In genomic region chr1:116556289-116557006, GRCh38 we compare ENCODE assay signal across 8 cellular contexts. TPM values are rescaled to one million over a fixed set of nuclear protein-coding genes. Genes with fewer than 3 reads are reported as not detected.
A peak's percentile ranks its signal among the peaks of the same experiment; 100 is the strongest.
DNase-seq lines count a peak whose midpoint lies in the region; ATAC-seq, FAIRE-seq and TF ChIP-seq lines count a peak whose summit lies in the region.

No MANE protein-coding gene starts in this region.

- no peaks in the 10 kb centered on the region for H3K9me1 ChIP-seq in K562 (ENCODE audit: control insufficient read depth, insufficient read depth, low read length)

- H3K4me3 ChIP-seq in K562 (no peak overlapping the region; the same call in 1 of the 2 replicates), vagina (no peak overlapping the region)

- FAIRE-seq in K562 (lab: Jason Lieb, UNC): peak; percentile 83
- no peak for FAIRE-seq in D721Med (lab: Jason Lieb, UNC)

- ATAC-seq in GM18907 (IDR thresholded peaks at IDR 0.05; ENCODE audit: unreplicated experiment) (peak; percentile 63), HG03060 (IDR thresholded peaks at IDR 0.05; ENCODE audit: low read depth, unreplicated experiment) (peak; percentile 52), K562 (peak; percentile 86), natural killer cell (peak; percentile 93 to 94 (median 94))

- TF ChIP-seq EP300 in K562 (IDR thresholded peaks at IDR 0.05; ENCODE audit: low read length): no peak

- H3K27me3 ChIP-seq in K562 (ENCODE audit: control insufficient read depth in 2 of 2, insufficient read depth in 2 of 2, low read length in 2 of 2) (no peaks in the 10 kb centered on the region), vagina (no peaks in the 10 kb centered on the region)

- H2AFZ ChIP-seq in K562 (ENCODE audit: low read depth, low read length): peak overlapping the region; percentile 3; the same call in 1 of the 2 replicates

- H3K4me1 Mint-ChIP-seq in natural killer cell: peaks cover 82 to 83% of the 10 kb centered on the region in 2 donors

- H3K27ac ChIP-seq in K562 (ENCODE audit: extremely low read depth, low read depth, low read length): peak overlapping the region; percentile 72; the same call in 2 of the 3 replicates
- no peak overlapping the region for H3K27ac ChIP-seq in vagina

- H3K4me3 Mint-ChIP-seq in natural killer cell: peak overlapping the region; percentile 42

- WGBS in K562 (ENCODE audit: insufficient coverage, low coverage, missing lambda C conversion rate): 13% methylated on average over 6 of the region's 6 CpGs

- peaks cover 89% of the 10 kb centered on the region for H3K79me2 ChIP-seq in K562 (ENCODE audit: control insufficient read depth, insufficient read depth, low read length)

- in situ Hi-C loops in K562 (cut with MboI): no loop called here

- H3K36me3 Mint-ChIP-seq in natural killer cell: no peaks in the 10 kb centered on the region

- TF ChIP-seq POLR2A in K562 (conservative IDR thresholded peaks at IDR 0.05) (no peak), vagina (IDR thresholded peaks at IDR 0.05) (no peak)

- no TSS peak for BruUV-seq in K562 (replicated peaks; lab: Mats Ljungman, UMichigan)

- intact Hi-C loops in K562 (cut with micrococcal nuclease) (no loop called here), natural killer cell (cut with micrococcal nuclease) (loop anchor here (1.0 kb wide), 2 partner anchors 41 to 52 kb away; no protein-coding TSS in a partner anchor), vagina (cut with DNase I) (loop anchor here (5.0 kb wide), 1 partner anchor 1134 kb away; no protein-coding TSS in a partner anchor)

- no peaks in the 10 kb centered on the region for H3K9me3 ChIP-seq in K562 (replicated peaks; ENCODE audit: control insufficient read depth, insufficient read depth, low read depth, low read length)
- no peaks in the 10 kb centered on the region for H3K9me3 ChIP-seq in vagina

- CTCF ChIA-PET in K562 (lab: Yijun Ruan, JAX; ENCODE audit: low intra/inter-chr PET ratio): no interaction called here

- no peak for TF ChIP-seq CTCF in K562 (IDR thresholded peaks at IDR 0.05 in 2 of 3, conservative IDR thresholded peaks at IDR 0.05 in 1 of 3; ENCODE audit: insufficient read depth in 2 of 3, low read depth in 1 of 3, low read length in 3 of 3)
- no peak for TF ChIP-seq CTCF in natural killer cell (IDR thresholded peaks at IDR 0.05)
- no peak for TF ChIP-seq CTCF in vagina (IDR thresholded peaks at IDR 0.05)
- TF ChIP-seq CTCF in D721Med (IDR thresholded peaks at IDR 0.05; ENCODE audit: insufficient read depth, missing control alignments): no peak

- no peaks in the 10 kb centered on the region; the same call in 2 of the 3 replicates for H3K36me3 ChIP-seq in K562 (ENCODE audit: control insufficient read depth, insufficient read depth, low read length)
- no peaks in the 10 kb centered on the region for H3K36me3 ChIP-seq in vagina

- DNase-seq in T follicular helper cell (ENCODE audit: low read depth) (peak; percentile 45), K562 (ENCODE audit: extremely low read depth in 1 of 4, low spot score in 3 of 4) (peak; percentile 57 to 86 (median 66)), natural killer cell (peak; percentile 57), vagina (ENCODE audit: extremely low spot score in 2 of 2) (no peak), D721Med (ENCODE audit: insufficient read length, low spot score) (no peak), putamen (ENCODE audit: low spot score) (no peak)

- no peak for TF ChIP-seq RAD21 in K562 (CRISPR knock-in tag; conservative IDR thresholded peaks at IDR 0.05 in 1 of 2, IDR thresholded peaks at IDR 0.05 in 1 of 2)

- H3K4me2 ChIP-seq in K562 (ENCODE audit: insufficient read depth, low read length): peak overlapping the region; percentile 61

- peaks cover 16% of the 10 kb centered on the region for H4K20me1 ChIP-seq in K562 (replicated peaks; ENCODE audit: control insufficient read depth, insufficient read depth, low read length)

- peak overlapping the region; percentile 5 to 32; a peak in 2 of 4 replicates for H3K9ac ChIP-seq in K562 (ENCODE audit: insufficient read depth in 1 of 2, low read depth in 2 of 2, low read length in 2 of 2)

- H3K27me3 Mint-ChIP-seq in natural killer cell (ENCODE audit: low read depth in 2 of 2): no peaks in the 10 kb centered on the region

- peak overlapping the region; percentile 59 to 85 for H3K27ac Mint-ChIP-seq in natural killer cell

- no peaks in the 10 kb centered on the region for H3K9me3 Mint-ChIP-seq in natural killer cell

- POLR2A ChIA-PET in K562 (lab: Yijun Ruan, JAX): interaction anchor here (0.8 to 1.7 kb wide), 4 partner anchors 12 to 52 kb away, joined by 3 to 7 read pairs (median 4); no protein-coding TSS in a partner anchor

- H3K4me1 ChIP-seq in K562 (replicated peaks in 1 of 2; ENCODE audit: control insufficient read depth in 2 of 2, insufficient read depth in 2 of 2, low read length in 2 of 2) (peaks cover 16 to 24% of the 10 kb centered on the region in 2 experiments; a peak in 4 of 5 replicates), vagina (peaks cover 17% of the 10 kb centered on the region)

TF ChIP-seq in K562, 482 proteins besides CTCF, POLR2A, EP300 and RAD21 (continues in another document):
- TF ChIP-seq CEBPB (tag; IDR thresholded peaks at IDR 0.05) (no peak), ZNF766 (CRISPR knock-in tag; conservative IDR thresholded peaks at IDR 0.05) (no peak), MNT (conservative IDR thresholded peaks at IDR 0.05) (peak; percentile 39 to 69; a peak in 2 of 4 replicates), FOSL1 (tag; conservative IDR thresholded peaks at IDR 0.05) (peak; percentile 91), CBX3 (IDR thresholded peaks at IDR 0.05; ENCODE audit: borderline replicate concordance in 1 of 2, low read length in 2 of 2) (peak in 1 of 2 experiments; percentile 61; a peak in 1 of 3 replicates), L3MBTL2 (IDR thresholded peaks at IDR 0.05) (peak; percentile 70; the same call in 1 of the 2 replicates), ZNF780A (CRISPR knock-in tag; IDR thresholded peaks at IDR 0.05) (no peak), SRSF9 (IDR thresholded peaks at IDR 0.05; ENCODE audit: borderline replicate concordance, low read depth, low read length) (no peak)
- TF ChIP-seq, protein P1, sequence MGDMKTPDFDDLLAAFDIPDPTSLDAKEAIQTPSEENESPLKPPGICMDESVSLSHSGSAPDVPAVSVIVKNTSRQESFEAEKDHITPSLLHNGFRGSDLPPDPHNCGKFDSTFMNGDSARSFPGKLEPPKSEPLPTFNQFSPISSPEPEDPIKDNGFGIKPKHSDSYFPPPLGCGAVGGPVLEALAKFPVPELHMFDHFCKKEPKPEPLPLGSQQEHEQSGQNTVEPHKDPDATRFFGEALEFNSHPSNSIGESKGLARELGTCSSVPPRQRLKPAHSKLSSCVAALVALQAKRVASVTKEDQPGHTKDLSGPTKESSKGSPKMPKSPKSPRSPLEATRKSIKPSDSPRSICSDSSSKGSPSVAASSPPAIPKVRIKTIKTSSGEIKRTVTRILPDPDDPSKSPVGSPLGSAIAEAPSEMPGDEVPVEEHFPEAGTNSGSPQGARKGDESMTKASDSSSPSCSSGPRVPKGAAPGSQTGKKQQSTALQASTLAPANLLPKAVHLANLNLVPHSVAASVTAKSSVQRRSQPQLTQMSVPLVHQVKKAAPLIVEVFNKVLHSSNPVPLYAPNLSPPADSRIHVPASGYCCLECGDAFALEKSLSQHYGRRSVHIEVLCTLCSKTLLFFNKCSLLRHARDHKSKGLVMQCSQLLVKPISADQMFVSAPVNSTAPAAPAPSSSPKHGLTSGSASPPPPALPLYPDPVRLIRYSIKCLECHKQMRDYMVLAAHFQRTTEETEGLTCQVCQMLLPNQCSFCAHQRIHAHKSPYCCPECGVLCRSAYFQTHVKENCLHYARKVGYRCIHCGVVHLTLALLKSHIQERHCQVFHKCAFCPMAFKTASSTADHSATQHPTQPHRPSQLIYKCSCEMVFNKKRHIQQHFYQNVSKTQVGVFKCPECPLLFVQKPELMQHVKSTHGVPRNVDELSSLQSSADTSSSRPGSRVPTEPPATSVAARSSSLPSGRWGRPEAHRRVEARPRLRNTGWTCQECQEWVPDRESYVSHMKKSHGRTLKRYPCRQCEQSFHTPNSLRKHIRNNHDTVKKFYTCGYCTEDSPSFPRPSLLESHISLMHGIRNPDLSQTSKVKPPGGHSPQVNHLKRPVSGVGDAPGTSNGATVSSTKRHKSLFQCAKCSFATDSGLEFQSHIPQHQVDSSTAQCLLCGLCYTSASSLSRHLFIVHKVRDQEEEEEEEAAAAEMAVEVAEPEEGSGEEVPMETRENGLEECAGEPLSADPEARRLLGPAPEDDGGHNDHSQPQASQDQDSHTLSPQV (IDR thresholded peaks at IDR 0.05): peak; percentile 88

RNA-seq across cellular contexts. Expression of gene CD58, which starts 14.4 kb away (rescaled TPM):
- total RNA-seq in K562 (2011; cell fraction: chromatin; rRNA removed; ENCODE audit: low replicate concordance): 43.8 and 80.5 TPM in 2 replicates
- 32.9 and 38.5 TPM in 2 replicates for total RNA-seq in K562 (2011; cell fraction: nucleolus; rRNA removed)
- 55.1 and 71.8 TPM in 2 replicates for total RNA-seq in K562 (2011; cell fraction: nucleoplasm; rRNA removed)
- total RNA-seq in K562 (2014; rRNA removed) (18.1 and 20.6 TPM in 2 replicates), K562 (2014; rRNA removed; fragmentation: Illumina TruSeq; extraction: Trizol) (38.9 and 44.3 TPM in 2 replicates), K562 (2015; rRNA removed; fragmentation: Illumina TruSeq; extraction: Trizol) (32.6 and 37.4 TPM in 2 replicates), K562 (2021) (22.6 and 23.1 TPM in 2 replicates), natural killer cell (10 to 100 TPM; 27.4 to 34.0 (median 28.6) TPM), vagina (54.5 TPM)
- polyA plus RNA-seq in K562 (2011; rRNA removed) (63.1 and 113 TPM in 2 replicates), K562 (2014; fragmentation: Illumina TruSeq; extraction: Trizol) (49.0 and 53.2 TPM in 2 replicates), K562 (2014; fragmentation: Nextera tagmentation; extraction: Ambion mirVana) (10 to 100 TPM; 24.6 to 33.0 TPM), K562 (2014; rRNA removed) (40.9 and 45.0 TPM in 2 replicates)
- polyA plus RNA-seq in K562 (2011; cell fraction: cytosol; rRNA removed): 26.9 and 29.8 TPM in 2 replicates
- polyA plus RNA-seq in K562 (2011; cell fraction: nucleus; rRNA removed): 35.4 and 45.0 TPM in 2 replicates
- 27.1 and 33.9 TPM in 2 replicates for polyA plus RNA-seq in K562 (2012)
- 43.3 and 57.6 TPM in 2 replicates for polyA minus RNA-seq in K562 (2011; rRNA and poly(A)+ RNA removed)
- polyA minus RNA-seq in K562 (2011; cell fraction: cytosol; rRNA and poly(A)+ RNA removed): 11.0 and 23.7 TPM in 2 replicates
- polyA minus RNA-seq in K562 (2011; cell fraction: nucleus; rRNA and poly(A)+ RNA removed): 27.6 and 28.0 TPM in 2 replicates

Comparison
In these comparisons a context has a peak if more than half of its experiments do, and no peak if none do; other contexts are left out.
1. DNase-seq: peak in T follicular helper cell (single experiment), K562 (4 of 4) and natural killer cell (single experiment); none in vagina (0 of 2), D721Med (single experiment) and putamen (single experiment).
2. Peak in every context shown above with its lines, with median percentiles within 50 percentile points of each other: ATAC-seq.